ENCODE assay signal across 25 cellular contexts in genomic region chr10:64576497-64576896, GRCh38.
DNase-seq lines count a peak whose midpoint lies in the region; ATAC-seq, FAIRE-seq and TF ChIP-seq lines count a peak whose summit lies in the region.
"Had no signal": no experiment of that assay in that cellular context is flagged by ENCODE, and none has a peak within 500 bp of the region (broad histone marks: within the 10 kb centered on the region; RNA-seq: fewer than 3 reads in every experiment).

No MANE protein-coding gene starts in this region.

- TF ChIP-seq EP300 in K562 (IDR thresholded peaks at IDR 0.05; ENCODE audit: low read length) = no peak

- no peak overlapping the region for H2BK12ac ChIP-seq in neuronal stem cell (ENCODE audit: low read length)

- no peak overlapping the region for H3K23ac ChIP-seq in neuronal stem cell (ENCODE audit: low read depth, low read length, poor library complexity)

- H3K79me2 ChIP-seq in K562 (ENCODE audit: control insufficient read depth, insufficient read depth, low read length) = no peaks in the 10 kb centered on the region

- no peaks in the 10 kb centered on the region for H3K27me3 ChIP-seq in K562 (ENCODE audit: control insufficient read depth in 2 of 2, insufficient read depth in 2 of 2, low read length in 2 of 2)
- no peaks in the 10 kb centered on the region for H3K27me3 ChIP-seq in neuronal stem cell (ENCODE audit: control insufficient read depth in 3 of 3, insufficient read depth in 3 of 3, low read depth in 1 of 3, low read length in 3 of 3)
- H3K27me3 ChIP-seq: BLaER1 treated with 17β-estradiol and CSF1 and Interleukin-3, amounts not matched to agents 10 nM and 100 nM had no signal

- DNase-seq in Right ventricle myocardium inferior (ENCODE audit: missing footprints) = peak; percentile 55
- DNase-seq in cardiac septum (ENCODE audit: low spot score) = no peak
- no peak for DNase-seq in K562 (ENCODE audit: extremely low read depth in 1 of 4, low spot score in 3 of 4)
- DNase-seq in neuronal stem cell (ENCODE audit: low spot score) = no peak
- no peak for DNase-seq in sciatic nerve (ENCODE audit: low spot score)
- DNase-seq in NCI-H1105 treated with DMSO at 0.1 percent for 48 hours (lab: John Stamatoyannopoulos, UW) = no peak
- DNase-seq: AML-193; CD4-positive, alpha-beta memory T cell; CD4-positive, CD25-positive, alpha-beta regulatory T cell; CD8-positive, alpha-beta memory T cell; COR-L47; DMS 273 treated with DMSO at 0.1 percent for 48 hours; DMS153; DMS53; DMS79; DND-41; EL; GDM1 had no signal

- no peak overlapping the region for H2BK5ac ChIP-seq in neuronal stem cell (ENCODE audit: low read length)

- H2AFZ ChIP-seq in K562 (ENCODE audit: low read depth, low read length) = peak overlapping the region; percentile 20; the same call in 1 of the 2 replicates
- no peak overlapping the region for H2AFZ ChIP-seq in neuronal stem cell (ENCODE audit: low read length)

- H3K36me3 ChIP-seq in K562 (ENCODE audit: control insufficient read depth, insufficient read depth, low read length) (no peaks in the 10 kb centered on the region), neuronal stem cell (replicated peaks in 1 of 2; ENCODE audit: control insufficient read depth in 2 of 2, insufficient read depth in 2 of 2, low read length in 2 of 2) (no peaks in the 10 kb centered on the region)
- H3K36me3 ChIP-seq: BLaER1 treated with 17β-estradiol and CSF1 and Interleukin-3, amounts not matched to agents 10 nM and 100 nM had no signal

- 26% methylated on average over 10 of the region's 10 CpGs for WGBS in K562 (ENCODE audit: insufficient coverage, low coverage, missing lambda C conversion rate)
- no CpG with 5 or more reads among the region's 10 CpGs for WGBS in neuronal stem cell (ENCODE audit: extremely low coverage in 2 of 2, insufficient read length in 2 of 2, insufficient replicate concordance in 1 of 2), 2 donors

- TF ChIP-seq POLR2A in K562 (conservative IDR thresholded peaks at IDR 0.05) = no peak

- CTCF ChIA-PET in K562 (lab: Yijun Ruan, JAX; ENCODE audit: low intra/inter-chr PET ratio) = no interaction called here

- H3K4me2 ChIP-seq in K562 (ENCODE audit: insufficient read depth, low read length) (no peak overlapping the region), neuronal stem cell (ENCODE audit: insufficient read depth, low read length, poor library complexity, severe bottlenecking) (no peak overlapping the region)
- H3K4me2 ChIP-seq: A549 had no signal

- H3K14ac ChIP-seq in neuronal stem cell (ENCODE audit: low read length) = no peak overlapping the region

- H3K9me3 ChIP-seq in K562 (replicated peaks; ENCODE audit: control insufficient read depth, insufficient read depth, low read depth, low read length) (no peaks in the 10 kb centered on the region), neuronal stem cell (replicated peaks in 1 of 2; ENCODE audit: control insufficient read depth in 2 of 2, insufficient read depth in 1 of 2, low read depth in 1 of 2, low read length in 2 of 2) (no peaks in the 10 kb centered on the region)
- H3K9me3 ChIP-seq: A549; BLaER1 treated with 17β-estradiol and CSF1 and Interleukin-3, amounts not matched to agents 10 nM and 100 nM had no signal

- H2AK5ac ChIP-seq in neuronal stem cell (ENCODE audit: low read depth, low read length) = no peak overlapping the region

- H3K4me1 ChIP-seq in K562 (replicated peaks in 1 of 2; ENCODE audit: control insufficient read depth in 2 of 2, insufficient read depth in 2 of 2, low read length in 2 of 2) (peaks cover 0 to 5% of the 10 kb centered on the region in 2 experiments; a peak in 3 of 5 replicates), neuronal stem cell (ENCODE audit: control insufficient read depth in 2 of 2, insufficient read depth in 1 of 2, low read depth in 1 of 2, low read length in 2 of 2) (peaks cover 0 to 2% of the 10 kb centered on the region in 2 donors)
- H3K4me1 ChIP-seq: A549 had no signal

- H3K9me1 ChIP-seq in K562 (ENCODE audit: control insufficient read depth, insufficient read depth, low read length) = no peaks in the 10 kb centered on the region

- ATAC-seq in Right ventricle myocardium inferior = no peak
- no peak; the same call in 2 of the 3 replicates for ATAC-seq in K562
- no peak for ATAC-seq in HG03196 (IDR thresholded peaks at IDR 0.05; ENCODE audit: unreplicated experiment)
- ATAC-seq in sciatic nerve = no peak
- ATAC-seq: A549, GM12878 had no signal

- H3K4me3 ChIP-seq in K562 (no peak overlapping the region), neuronal stem cell (ENCODE audit: low read length in 2 of 2) (no peak overlapping the region)
- H3K4me3 ChIP-seq: A549; BLaER1 treated with 17β-estradiol and CSF1 and Interleukin-3, amounts not matched to agents 10 nM and 100 nM; GM12878 had no signal

- H3K9ac ChIP-seq in K562 (ENCODE audit: insufficient read depth in 1 of 2, low read depth in 2 of 2, low read length in 2 of 2) (no peak overlapping the region), neuronal stem cell (ENCODE audit: low read depth, low read length, poor library complexity) (no peak overlapping the region)
- H3K9ac ChIP-seq: BLaER1 treated with 17β-estradiol and CSF1 and Interleukin-3, amounts not matched to agents 10 nM and 100 nM had no signal

- TF ChIP-seq CTCF in K562 (IDR thresholded peaks at IDR 0.05 in 2 of 3, conservative IDR thresholded peaks at IDR 0.05 in 1 of 3; ENCODE audit: insufficient read depth in 2 of 3, low read depth in 1 of 3, low read length in 3 of 3) = no peak

- H2BK15ac ChIP-seq in neuronal stem cell (ENCODE audit: low read length) = no peak overlapping the region

- H3K27ac ChIP-seq in K562 (ENCODE audit: extremely low read depth, low read depth, low read length) (no peak overlapping the region), neuronal stem cell (replicated peaks; ENCODE audit: low read length) (no peak overlapping the region)
- H3K27ac ChIP-seq: 22Rv1; A549; BLaER1 treated with 17β-estradiol and CSF1 and Interleukin-3, amounts not matched to agents 10 nM and 100 nM had no signal

- no TSS peak for BruUV-seq in K562 (replicated peaks; lab: Mats Ljungman, UMichigan)

- TF ChIP-seq RAD21 in K562 (CRISPR knock-in tag; conservative IDR thresholded peaks at IDR 0.05 in 1 of 2, IDR thresholded peaks at IDR 0.05 in 1 of 2) = no peak

- H4K20me1 ChIP-seq in K562 (replicated peaks; ENCODE audit: control insufficient read depth, insufficient read depth, low read length) = no peaks in the 10 kb centered on the region
- H4K20me1 ChIP-seq: BLaER1 treated with 17β-estradiol and CSF1 and Interleukin-3, amounts not matched to agents 10 nM and 100 nM had no signal

- H3K79me1 ChIP-seq in neuronal stem cell (ENCODE audit: low read depth, low read length) = no peaks in the 10 kb centered on the region

- intact Hi-C loops in Right ventricle myocardium inferior (cut with DNase I) (no loop called here), cardiac septum (cut with DNase I) (no loop called here), K562 (cut with micrococcal nuclease) (loop anchor here (5.0 kb wide), 1 partner anchor 69 kb away; no protein-coding TSS in a partner anchor), sciatic nerve (cut with DNase I) (no loop called here)

- H3K18ac ChIP-seq in neuronal stem cell (ENCODE audit: low read length) = peak overlapping the region; percentile 31

- H3K4ac ChIP-seq in neuronal stem cell (ENCODE audit: low read length) = no peak overlapping the region

- no peak for FAIRE-seq in K562 (lab: Jason Lieb, UNC)
- FAIRE-seq: A549, GM12878, GM12892, GM18507 had no signal

- POLR2A ChIA-PET in K562 (lab: Yijun Ruan, JAX) = interaction anchor here (1.0 kb wide), 1 partner anchor 31 kb away, joined by 3 read pairs; no protein-coding TSS in a partner anchor

- no peak overlapping the region for H4K91ac ChIP-seq in neuronal stem cell (ENCODE audit: low read depth, low read length, poor library complexity)

- H2BK120ac ChIP-seq in neuronal stem cell (ENCODE audit: low read depth, low read length) = no peak overlapping the region

- no peak overlapping the region for H4K8ac ChIP-seq in neuronal stem cell (ENCODE audit: low read depth, low read length)

- in situ Hi-C loops in K562 (cut with MboI) = no loop called here

TF ChIP-seq in K562, 482 proteins besides CTCF, POLR2A, EP300 and RAD21:
- no peak for TF ChIP-seq TFE3 (CRISPR knock-in tag; IDR thresholded peaks at IDR 0.05)
- no peak for TF ChIP-seq NR1H2 (CRISPR knock-in tag; IDR thresholded peaks at IDR 0.05)
- no peak for TF ChIP-seq LARP7 (IDR thresholded peaks at IDR 0.05)
- TF ChIP-seq HDAC3 (IDR thresholded peaks at IDR 0.05; ENCODE audit: borderline replicate concordance, partially characterized antibody) = no peak
- no peak for TF ChIP-seq E2F3 (CRISPR knock-in tag; IDR thresholded peaks at IDR 0.05)
- no peak for TF ChIP-seq RBM17 (IDR thresholded peaks at IDR 0.05; ENCODE audit: borderline replicate concordance, low read depth, low read length)
- no peak for TF ChIP-seq ZNF316 (IDR thresholded peaks at IDR 0.05)
- TF ChIP-seq ZNF507 (tag; conservative IDR thresholded peaks at IDR 0.05) = no peak
- no peak for TF ChIP-seq CCNT2 (IDR thresholded peaks at IDR 0.05; ENCODE audit: borderline replicate concordance, extremely low read depth, insufficient read length, low read depth, low read length)
- no peak for TF ChIP-seq ILF3 (IDR thresholded peaks at IDR 0.05; ENCODE audit: borderline replicate concordance)
- no peak for TF ChIP-seq CBFA2T3 (IDR thresholded peaks at IDR 0.05)
